9 cellular contexts compared by ENCODE assay signal in genomic region chr1:60995093-60995492, GRCh38.
"Had no signal": no experiment of that assay in that cellular context is flagged by ENCODE, and none has a peak within 500 bp of the region (broad histone marks: within the 10 kb centered on the region; RNA-seq: fewer than 3 reads in every experiment).

No MANE protein-coding gene starts in this region.

- ATAC-seq: HCT116 had no signal

- H2AFZ ChIP-seq: GM23248 had no signal

- H3K27ac ChIP-seq: GM23248, HL-60, KMS-11 had no signal

- H3K36me3 ChIP-seq: HAP-1 had no signal

- DNase-seq: GM23248, GOT3, H7, IMR-90, KBM-7 had no signal

- H3K9ac ChIP-seq: GM23248, KMS-11 had no signal

- H3K4me3 ChIP-seq: GM23248, HAP-1 had no signal

- H3K9me3 ChIP-seq: HAP-1 had no signal

- H3K4me2 ChIP-seq: KMS-11 had no signal
